In genomic region chr11:62854013-62854824, GRCh38 we compare ENCODE assay signal across 9 cellular contexts. TPM values are rescaled to one million over a fixed set of nuclear protein-coding genes. Genes with fewer than 3 reads are reported as not detected.
DNase-seq lines count a peak whose midpoint lies in the region; ATAC-seq and TF ChIP-seq lines count a peak whose summit lies in the region.
"Had no signal": no experiment of that assay in that cellular context is flagged by ENCODE, and none has a peak within 500 bp of the region (broad histone marks: within the 10 kb centered on the region; RNA-seq: fewer than 3 reads in every experiment).

No MANE protein-coding gene starts in this region.

- H3K27me3 Mint-ChIP-seq in T-cell: no peaks in the 10 kb centered on the region

- POLR2A ChIA-PET in T-cell (lab: Charles Lee): interaction anchor here (0.5 to 6.5 kb wide), 29 partner anchors 8 to 430 kb away, joined by 3 to 71 read pairs (median 4); partner anchors contain the start of genes C11orf98 (in 1 of the 2), CSKMT (in 1 of the 2), EEF1G (in 1 of the 2) and LBHD1 (in 1 of the 2)

- H3K4me1 Mint-ChIP-seq in T-cell: peaks cover 45 to 65% (median 63%) of the 10 kb centered on the region in 3 donors

- H3K4me3 ChIP-seq in skeletal muscle tissue (ENCODE audit: low read length in 3 of 3): peak overlapping the region; percentile 86 to 98 (median 96)

- H3K9me3 ChIP-seq in skeletal muscle tissue (ENCODE audit: control insufficient read depth in 3 of 3, low read length in 3 of 3): no peaks in the 10 kb centered on the region

- peak overlapping the region; percentile 93 to 98 (median 97) for H3K4me3 Mint-ChIP-seq in T-cell

- peaks cover 38% of the 10 kb centered on the region for H3K36me3 Mint-ChIP-seq in T-cell

- peak overlapping the region; percentile 94 to 96 for H3K27ac Mint-ChIP-seq in T-cell

- H3K9me3 Mint-ChIP-seq in T-cell: no peaks in the 10 kb centered on the region

- no peak for TF ChIP-seq CTCF in foreskin keratinocyte (conservative IDR thresholded peaks at IDR 0.05)

- DNase-seq in T-cell (no peak), foreskin keratinocyte (no peak), NCI-H2171 (lab: John Stamatoyannopoulos, UW) (no peak)
- DNase-seq: Kasumi-1 had no signal

- H3K9ac ChIP-seq in skeletal muscle tissue (ENCODE audit: low read depth in 1 of 3, low read length in 3 of 3): peak overlapping the region; percentile 67 to 91 (median 88)

- H3K27me3 ChIP-seq in foreskin keratinocyte (no peaks in the 10 kb centered on the region), skeletal muscle tissue (ENCODE audit: control insufficient read depth in 3 of 3, insufficient read depth in 3 of 3, low read length in 3 of 3) (no peaks in the 10 kb centered on the region)

- CTCF ChIA-PET in T-cell (lab: Charles Lee): interaction anchor here (0.5 to 1.2 kb wide), 7 partner anchors 12 to 262 kb away, joined by 3 to 5 read pairs (median 3); partner anchors contain the start of gene SLC3A2 (in 1 of the 2)

- peaks cover 26 to 38% (median 30%) of the 10 kb centered on the region in 3 donors for H3K36me3 ChIP-seq in skeletal muscle tissue (ENCODE audit: control insufficient read depth in 3 of 3, insufficient read depth in 3 of 3, low read length in 3 of 3)

- H3K27ac ChIP-seq in foreskin keratinocyte (peak overlapping the region; percentile 95), skeletal muscle tissue (ENCODE audit: low read depth, low read length) (no peak overlapping the region)

- TF ChIP-seq POLR2A in GM19193 (IDR thresholded peaks at IDR 0.05; ENCODE audit: extremely low read depth, insufficient read depth, insufficient read length): peak; percentile 31

- no peak for ATAC-seq in T-cell (replicated peaks in 1 of 4)
- ATAC-seq in foreskin keratinocyte: no peak
- ATAC-seq in HG02938 (IDR thresholded peaks at IDR 0.05; ENCODE audit: unreplicated experiment): no peak
- no peak for ATAC-seq in HG02571 (IDR thresholded peaks at IDR 0.05; ENCODE audit: unreplicated experiment)
- ATAC-seq in GM21723 (IDR thresholded peaks at IDR 0.05; ENCODE audit: unreplicated experiment): no peak

- H3K4me1 ChIP-seq in foreskin keratinocyte (peaks cover under 1% of the 10 kb centered on the region), skeletal muscle tissue (ENCODE audit: control insufficient read depth in 3 of 3, insufficient read depth in 3 of 3, low read length in 3 of 3) (peaks cover 22 to 38% (median 32%) of the 10 kb centered on the region in 3 donors)

RNA-seq across cellular contexts. Expression of gene WDR74, which starts 14.8 kb away (rescaled TPM):
- total RNA-seq in T-cell (100 to 1,000 TPM in 4 of 5 donors, 10 to 100 TPM in 1; 91.3 to 239 (median 103) TPM), foreskin keratinocyte (83.7 and 89.3 TPM in 2 replicates), skeletal muscle tissue (65.8 TPM)
- 88.7 and 94.8 TPM in 2 replicates for polyA plus RNA-seq in foreskin keratinocyte

RNA-seq across cellular contexts. Expression of gene TEX54, which starts 21.6 kb away (rescaled TPM):
- not detected for total RNA-seq in T-cell
- total RNA-seq in foreskin keratinocyte: not detected in 2 replicates
- not detected in 2 replicates for polyA plus RNA-seq in foreskin keratinocyte
- total RNA-seq in skeletal muscle tissue: not detected

RNA-seq across cellular contexts. Expression of gene STX5, which starts 22.4 kb away (rescaled TPM):
- 100 to 1,000 TPM in 2 of 5 donors, 10 to 100 TPM in 3; 49.3 to 132 (median 58.0) TPM for total RNA-seq in T-cell
- total RNA-seq in foreskin keratinocyte: 30.4 and 34.1 TPM in 2 replicates
- 41.2 and 45.5 TPM in 2 replicates for polyA plus RNA-seq in foreskin keratinocyte
- 33.9 TPM for total RNA-seq in skeletal muscle tissue

RNA-seq across cellular contexts. Expression of gene SLC3A2, which starts 26.5 kb away (rescaled TPM):
- total RNA-seq in T-cell: 100 to 1,000 TPM; 178 to 248 (median 237) TPM
- 424 and 537 TPM in 2 replicates for total RNA-seq in foreskin keratinocyte
- 511 and 680 TPM in 2 replicates for polyA plus RNA-seq in foreskin keratinocyte
- 56.4 TPM for total RNA-seq in skeletal muscle tissue

RNA-seq across cellular contexts. Expression of gene NXF1, which starts 49.0 kb away (rescaled TPM):
- total RNA-seq in T-cell (100 to 1,000 TPM; 160 to 321 (median 169) TPM), foreskin keratinocyte (38.3 and 42.5 TPM in 2 replicates), skeletal muscle tissue (12.5 TPM)
- polyA plus RNA-seq in foreskin keratinocyte: 54.7 and 55.7 TPM in 2 replicates
